In genomic region chr9:130861372-130862180, GRCh38 we compare ENCODE assay signal across 18 cellular contexts. TPM values are rescaled to one million over a fixed set of nuclear protein-coding genes. Genes with fewer than 3 reads are reported as not detected.
A peak's percentile ranks its signal among the peaks of the same experiment; 100 is the strongest.
DNase-seq lines count a peak whose midpoint lies in the region; ATAC-seq and TF ChIP-seq lines count a peak whose summit lies in the region.
"Had no signal": no experiment of that assay in that cellular context is flagged by ENCODE, and none has a peak within 500 bp of the region (broad histone marks: within the 10 kb centered on the region; RNA-seq: fewer than 3 reads in every experiment).

No MANE protein-coding gene starts in this region.

- H3K36me3 ChIP-seq in prostate gland (no peaks in the 10 kb centered on the region), upper lobe of right lung (peaks cover 46% of the 10 kb centered on the region)
- H3K36me3 ChIP-seq: ovary had no signal

- TF ChIP-seq CTCF in prostate gland (IDR thresholded peaks at IDR 0.05) (no peak), upper lobe of right lung (IDR thresholded peaks at IDR 0.05) (no peak)

- intact Hi-C loops in Right ventricle myocardium inferior (cut with DNase I): loop anchor here (1.0 to 2.0 kb wide), 2 partner anchors 27 to 90 kb away; partner anchors contain the start of gene ABL1
- intact Hi-C loops in Right ventricle myocardium superior (cut with DNase I): loop anchor here (2.0 kb wide), 1 partner anchor 91 kb away; no protein-coding TSS in a partner anchor
- intact Hi-C loops in prostate gland (cut with DNase I): loop anchor here (2.0 kb wide), 3 partner anchors 91 to 159 kb away; no protein-coding TSS in a partner anchor
- intact Hi-C loops in upper lobe of right lung (cut with DNase I): loop anchor here (10.0 kb wide), 1 partner anchor 97 kb away; no protein-coding TSS in a partner anchor

- H3K36me3 Mint-ChIP-seq in effector memory CD8-positive, alpha-beta T cell (ENCODE audit: insufficient read depth): peaks cover 12% of the 10 kb centered on the region

- no peak overlapping the region for H3K4me3 Mint-ChIP-seq in effector memory CD8-positive, alpha-beta T cell
- H3K4me3 Mint-ChIP-seq: activated CD4-positive, alpha-beta T cell treated with anti-CD3 and anti-CD28 coated beads, Interleukin-2, amount 10 ng/mL, durations not matched to agents 24 days and 14 days; activated naive CD8-positive, alpha-beta T cell treated with anti-CD3 and anti-CD28 coated beads for 36 hours; central memory CD8-positive, alpha-beta T cell; T-helper 2 cell treated with Interferon-gamma antibody and Interleukin-4, amounts not matched to agents 5 μg/mL and 100 μg/mL, for 36 hours had no signal

- peak overlapping the region; percentile 14 to 35 for H3K27ac ChIP-seq in prostate gland
- H3K27ac ChIP-seq in upper lobe of right lung: peak overlapping the region; percentile 30

- H3K27me3 ChIP-seq in prostate gland (replicated peaks; ENCODE audit: insufficient read depth): no peaks in the 10 kb centered on the region
- H3K27me3 ChIP-seq in upper lobe of right lung: no peaks in the 10 kb centered on the region
- H3K27me3 ChIP-seq: ovary had no signal

- peak overlapping the region; percentile 27 to 31 for H3K27ac Mint-ChIP-seq in effector memory CD8-positive, alpha-beta T cell
- H3K27ac Mint-ChIP-seq: activated CD4-positive, alpha-beta T cell treated with anti-CD3 and anti-CD28 coated beads, Interleukin-2, amount 10 ng/mL, durations not matched to agents 24 days and 14 days; activated naive CD8-positive, alpha-beta T cell treated with anti-CD3 and anti-CD28 coated beads for 36 hours; T-helper 2 cell treated with Interferon-gamma antibody and Interleukin-4, amounts not matched to agents 5 μg/mL and 100 μg/mL, for 36 hours had no signal

- H3K9me3 Mint-ChIP-seq in effector memory CD8-positive, alpha-beta T cell: no peaks in the 10 kb centered on the region
- H3K9me3 Mint-ChIP-seq: activated CD4-positive, alpha-beta T cell treated with anti-CD3 and anti-CD28 coated beads, Interleukin-2, amount 10 ng/mL, durations not matched to agents 24 days and 14 days; activated naive CD8-positive, alpha-beta T cell treated with anti-CD3 and anti-CD28 coated beads for 36 hours; central memory CD8-positive, alpha-beta T cell; T-helper 2 cell treated with Interferon-gamma antibody and Interleukin-4, amounts not matched to agents 5 μg/mL and 100 μg/mL, for 36 hours had no signal

- no peak for TF ChIP-seq POLR2A in prostate gland (IDR thresholded peaks at IDR 0.05)

- DNase-seq in Right ventricle myocardium inferior (ENCODE audit: missing footprints) (peak; percentile 13), Right ventricle myocardium superior (no peak), prostate gland (ENCODE audit: low spot score) (no peak), upper lobe of right lung (no peak), medulla oblongata (ENCODE audit: extremely low spot score) (no peak)
- no peak for DNase-seq in effector memory CD8-positive, alpha-beta T cell
- DNase-seq: activated CD4-positive, alpha-beta T cell treated with anti-CD3 and anti-CD28 coated beads, Interleukin-2, amount 10 ng/mL, durations not matched to agents 24 days and 14 days; activated naive CD8-positive, alpha-beta T cell treated with anti-CD3 and anti-CD28 coated beads for 36 hours; NCI-H1417 treated with DMSO at 0.1 percent for 48 hours; NCI-H2227 treated with DMSO at 0.1 percent for 48 hours; stimulated activated CD4-positive, alpha-beta T cell treated with anti-CD3 and anti-CD28 coated beads, Interleukin-12 subunit alpha, Interleukin-12 subunit beta, amount 100 ng/mL, for 4 hours had no signal

- ATAC-seq in Right ventricle myocardium inferior (no peak), Right ventricle myocardium superior (ENCODE audit: poor library complexity) (no peak), upper lobe of right lung (no peak), GM18511 (IDR thresholded peaks at IDR 0.05; ENCODE audit: unreplicated experiment) (no peak), GM21717 (IDR thresholded peaks at IDR 0.05; ENCODE audit: unreplicated experiment) (no peak)
- ATAC-seq in effector memory CD8-positive, alpha-beta T cell (replicated peaks): no peak

- H3K4me3 ChIP-seq in prostate gland (no peak overlapping the region), upper lobe of right lung (no peak overlapping the region)
- H3K4me3 ChIP-seq: ovary had no signal

- no peaks in the 10 kb centered on the region for H3K4me1 ChIP-seq in prostate gland (replicated peaks)
- peaks cover 29% of the 10 kb centered on the region for H3K4me1 ChIP-seq in upper lobe of right lung

- H3K9me3 ChIP-seq in prostate gland (no peaks in the 10 kb centered on the region), upper lobe of right lung (no peaks in the 10 kb centered on the region)
- H3K9me3 ChIP-seq: ovary had no signal

- H3K27me3 Mint-ChIP-seq in effector memory CD8-positive, alpha-beta T cell: no peaks in the 10 kb centered on the region
- H3K27me3 Mint-ChIP-seq: activated CD4-positive, alpha-beta T cell treated with anti-CD3 and anti-CD28 coated beads, Interleukin-2, amount 10 ng/mL, durations not matched to agents 24 days and 14 days; activated naive CD8-positive, alpha-beta T cell treated with anti-CD3 and anti-CD28 coated beads for 36 hours; central memory CD8-positive, alpha-beta T cell had no signal

- WGBS in prostate gland: 61% methylated on average over 8 of the region's 8 CpGs

- peaks cover 5 to 8% of the 10 kb centered on the region in 2 donors for H3K4me1 Mint-ChIP-seq in effector memory CD8-positive, alpha-beta T cell (ENCODE audit: low read depth in 2 of 2)
- H3K4me1 Mint-ChIP-seq: activated CD4-positive, alpha-beta T cell treated with anti-CD3 and anti-CD28 coated beads, Interleukin-2, amount 10 ng/mL, durations not matched to agents 24 days and 14 days; activated naive CD8-positive, alpha-beta T cell treated with anti-CD3 and anti-CD28 coated beads for 36 hours had no signal

RNA-seq across cellular contexts. Expression of gene ABL1, which starts 26.5 kb away (rescaled TPM):
- total RNA-seq in Right ventricle myocardium inferior (33.0 TPM), Right ventricle myocardium superior (31.5 TPM), prostate gland (10 to 100 TPM; 48.2 to 73.4 TPM), upper lobe of right lung (52.1 TPM)

RNA-seq across cellular contexts. Expression of gene QRFP, which starts 35.0 kb away (rescaled TPM):
- total RNA-seq in Right ventricle myocardium inferior (not detected), Right ventricle myocardium superior (not detected), prostate gland (1 to 10 TPM in 1 of 2 donors, not detected in 1; 1.0 TPM), upper lobe of right lung (not detected)
- total RNA-seq: activated CD4-positive, alpha-beta T cell treated with anti-CD3 and anti-CD28 coated beads, Interleukin-2, amount 10 ng/mL, durations not matched to agents 24 days and 14 days; activated naive CD8-positive, alpha-beta T cell treated with anti-CD3 and anti-CD28 coated beads for 36 hours; H1; mononuclear cell; ovary had no signal
